ENCODE assay signal across 14 cellular contexts in the genomic region with DNA sequence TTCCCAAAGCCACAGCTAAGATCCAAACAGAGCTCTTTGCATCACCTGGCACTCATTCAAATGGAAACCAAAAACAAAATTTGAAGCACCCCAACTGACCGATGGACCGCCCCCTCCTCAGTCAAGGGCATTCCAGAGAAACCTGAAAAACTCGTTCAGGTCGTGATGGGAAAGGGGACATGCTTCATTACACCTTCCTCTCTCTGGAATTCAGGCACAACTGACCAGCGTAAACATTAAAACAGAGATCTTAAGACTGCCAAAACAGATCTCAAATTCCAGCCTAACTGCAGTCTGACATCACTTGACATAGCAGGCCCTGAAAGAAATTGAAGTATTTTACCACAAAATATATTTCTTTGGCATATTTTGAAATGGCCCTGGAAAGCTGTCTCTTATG. TPM values are rescaled to one million over a fixed set of nuclear protein-coding genes. Genes with fewer than 3 reads are reported as not detected.
A peak's percentile ranks its signal among the peaks of the same experiment; 100 is the strongest.
DNase-seq lines count a peak whose midpoint lies in the region; ATAC-seq and TF ChIP-seq lines count a peak whose summit lies in the region.
"Had no signal": no experiment of that assay in that cellular context is flagged by ENCODE, and none has a peak within 500 bp of the region (broad histone marks: within the 10 kb centered on the region; RNA-seq: fewer than 3 reads in every experiment).

No MANE protein-coding gene starts in this region.

- H3K9ac ChIP-seq in H9 (ENCODE audit: extremely low read depth, insufficient read length, low read length), result no peak overlapping the region
- H3K9ac ChIP-seq: GM23248 had no signal

- H3K9me2 ChIP-seq in PC-9 (ENCODE audit: insufficient read depth), result no peaks in the 10 kb centered on the region

- H3K36me3 ChIP-seq in PC-9 (ENCODE audit: low read depth), result no peaks in the 10 kb centered on the region
- H3K36me3 ChIP-seq: SJSA1 had no signal

- H3K23me2 ChIP-seq in H9 (ENCODE audit: insufficient read length, low read depth, low read length, poor library complexity, severe bottlenecking), result no peaks in the 10 kb centered on the region

- H3K4ac ChIP-seq in H9 (ENCODE audit: low read depth, low read length), result no peak overlapping the region

- H3K27ac ChIP-seq in H9 (ENCODE audit: insufficient read length, low read depth, low read length), result no peak overlapping the region
- H3K27ac ChIP-seq in PC-9, result peak overlapping the region; percentile 65
- H3K27ac ChIP-seq: GM23248, SJSA1 had no signal

- CTCF ChIA-PET in PC-9 (lab: Charles Lee), result interaction anchor here (1.0 kb wide), 1 partner anchor 10 kb away, joined by 3 read pairs; no protein-coding TSS in a partner anchor

- WGBS in H9 (ENCODE audit: extremely low coverage, insufficient read length, low lambda C conversion rate), result no CpG with 5 or more reads among the region's 5 CpGs

- H3K4me2 ChIP-seq in H9 (ENCODE audit: insufficient read depth, insufficient read length, low read length) (peak overlapping the region; percentile 23), PC-9 (peak overlapping the region; percentile 65)

- no peaks in the 10 kb centered on the region for H3K27me3 ChIP-seq in H9 (ENCODE audit: insufficient read depth, low read length)
- no peaks in the 10 kb centered on the region for H3K27me3 ChIP-seq in PC-9 (ENCODE audit: insufficient read depth, low read depth)
- H3K27me3 ChIP-seq: SJSA1 had no signal

- H3K4me1 Mint-ChIP-seq in H9, result peaks cover 46 to 60% of the 10 kb centered on the region in 2 experiments
- H3K4me1 Mint-ChIP-seq in stimulated activated memory B cell treated with anti-CD40 and anti-IgM and Interleukin-4, amounts not matched to agents 10 μg/mL and 1 μg/mL and 100 μg/mL, for 72 hours, result peaks cover 39% of the 10 kb centered on the region

- no peak overlapping the region for H4K8ac ChIP-seq in H9 (replicated peaks; ENCODE audit: insufficient read length, low read depth, low read length)

- no peak overlapping the region for H3K18ac ChIP-seq in H9 (ENCODE audit: insufficient read length, low read depth, low read length)

- POLR2A ChIA-PET in PC-9 (lab: Charles Lee; ENCODE audit: unreplicated experiment), result interaction anchor here (0.6 to 0.7 kb wide), 3 partner anchors 10 to 167 kb away, joined by 3 to 4 read pairs (median 4); no protein-coding TSS in a partner anchor

- H3K56ac ChIP-seq in H9 (ENCODE audit: insufficient read length, low read depth, low read length), result no peak overlapping the region

- peak overlapping the region; percentile 51 to 94 (median 79); a peak in 6 of 7 replicates for H3K27ac Mint-ChIP-seq in H9
- peak overlapping the region; percentile 83 for H3K27ac Mint-ChIP-seq in stimulated activated memory B cell treated with anti-CD40 and anti-IgM and Interleukin-4, amounts not matched to agents 10 μg/mL and 1 μg/mL and 100 μg/mL, for 72 hours
- H3K27ac Mint-ChIP-seq: activated naive CD8-positive, alpha-beta T cell treated with anti-CD3 and anti-CD28 coated beads, Interleukin-2, amount 10 ng/mL, durations not matched to agents 7 days and 5 days had no signal

- peaks cover 0 to 7% (median 5%) of the 10 kb centered on the region in 3 experiments; a peak in 6 of 7 replicates for H3K36me3 Mint-ChIP-seq in H9 (ENCODE audit: insufficient read depth in 1 of 3, low read depth in 3 of 3)
- peaks cover 21% of the 10 kb centered on the region for H3K36me3 Mint-ChIP-seq in stimulated activated memory B cell treated with anti-CD40 and anti-IgM and Interleukin-4, amounts not matched to agents 10 μg/mL and 1 μg/mL and 100 μg/mL, for 72 hours

- H3K79me1 ChIP-seq in H9 (ENCODE audit: insufficient read depth, low read depth, low read length, poor library complexity, severe bottlenecking), result no peaks in the 10 kb centered on the region

- no peaks in the 10 kb centered on the region for H3K9me3 Mint-ChIP-seq in H9
- peaks cover 4% of the 10 kb centered on the region for H3K9me3 Mint-ChIP-seq in stimulated activated memory B cell treated with anti-CD40 and anti-IgM and Interleukin-4, amounts not matched to agents 10 μg/mL and 1 μg/mL and 100 μg/mL, for 72 hours
- H3K9me3 Mint-ChIP-seq: activated naive CD8-positive, alpha-beta T cell treated with anti-CD3 and anti-CD28 coated beads, Interleukin-2, amount 10 ng/mL, durations not matched to agents 7 days and 5 days; CD4-positive, CD25-positive, alpha-beta regulatory T cell had no signal

- no peak for TF ChIP-seq CTCF in H9 (conservative IDR thresholded peaks at IDR 0.05)
- TF ChIP-seq CTCF in PC-9 (conservative IDR thresholded peaks at IDR 0.05), result no peak

- ATAC-seq in stimulated activated memory B cell treated with anti-CD40 and anti-IgM and Interleukin-4, amounts not matched to agents 10 μg/mL and 1 μg/mL and 100 μg/mL, for 72 hours, result no peak
- ATAC-seq in HG03457 (IDR thresholded peaks at IDR 0.05; ENCODE audit: unreplicated experiment), result no peak

- H3K23ac ChIP-seq in H9 (ENCODE audit: insufficient read length, low read depth, low read length), result no peak overlapping the region

- H2AFZ ChIP-seq in H9 (ENCODE audit: low read length) (no peak overlapping the region), PC-9 (no peak overlapping the region)
- H2AFZ ChIP-seq: GM23248 had no signal

- DNase-seq in H9, result no peak
- peak; percentile 66 to 88 for DNase-seq in PC-9
- DNase-seq in kidney tubule cell (ENCODE audit: low spot score), result peak; percentile 24
- no peak for DNase-seq in DMS153 (lab: John Stamatoyannopoulos, UW)
- no peak for DNase-seq in globus pallidus (ENCODE audit: low spot score)
- DNase-seq: activated naive CD8-positive, alpha-beta T cell treated with anti-CD3 and anti-CD28 coated beads, Interleukin-2, amount 10 ng/mL, durations not matched to agents 7 days and 5 days; CD4-positive, CD25-positive, alpha-beta regulatory T cell; GM23248; NCI-H1930; stimulated activated CD4-positive, alpha-beta T cell treated with anti-CD3 and anti-CD28 coated beads, Interleukin-4, amount 100 ng/mL, for 24 hours; stimulated activated naive B cell treated with anti-CD40 and anti-IgM and Interleukin-4, amounts not matched to agents 10 μg/mL and 1 μg/mL and 100 μg/mL, for 72 hours had no signal

- no TSS peak for BruUV-seq in PC-9 (replicated peaks; lab: Mats Ljungman, UMichigan)

- H3K79me2 ChIP-seq in H9 (ENCODE audit: insufficient read depth, low read length) (0 out of 2 replicates have a peak, but pooled peaks cover 2% of the 10 kb centered on the region), PC-9 (ENCODE audit: low read depth) (peaks cover 70% of the 10 kb centered on the region)

- H3K27me3 Mint-ChIP-seq in H9 (ENCODE audit: low read depth), result no peaks in the 10 kb centered on the region
- H3K27me3 Mint-ChIP-seq in stimulated activated memory B cell treated with anti-CD40 and anti-IgM and Interleukin-4, amounts not matched to agents 10 μg/mL and 1 μg/mL and 100 μg/mL, for 72 hours, result no peaks in the 10 kb centered on the region
- H3K27me3 Mint-ChIP-seq: activated naive CD8-positive, alpha-beta T cell treated with anti-CD3 and anti-CD28 coated beads, Interleukin-2, amount 10 ng/mL, durations not matched to agents 7 days and 5 days; CD4-positive, CD25-positive, alpha-beta regulatory T cell; stimulated activated naive B cell treated with anti-CD40 and anti-IgM and Interleukin-4, amounts not matched to agents 10 μg/mL and 1 μg/mL and 100 μg/mL, for 72 hours had no signal

- peaks cover 22% of the 10 kb centered on the region for H3F3A ChIP-seq in PC-9 (ENCODE audit: insufficient read depth, low read depth)

- H3K4me1 ChIP-seq in H9 (ENCODE audit: insufficient read depth, low read length) (peaks cover 10% of the 10 kb centered on the region; the same call in 1 of the 2 replicates), PC-9 (replicated peaks; ENCODE audit: insufficient read depth) (peaks cover 40% of the 10 kb centered on the region)

- H3K14ac ChIP-seq in H9 (ENCODE audit: insufficient read depth, low read length), result no peak overlapping the region

- no peak overlapping the region for H2BK15ac ChIP-seq in H9 (ENCODE audit: low read depth, low read length)

- no peak overlapping the region for H3T11ph ChIP-seq in H9 (ENCODE audit: low read length)

- intact Hi-C loops in PC-9 (cut with micrococcal nuclease; ENCODE audit: unreplicated experiment), result loop anchor here (10.0 kb wide), 1 partner anchor 534 kb away; a partner anchor contains a TSS

- H4K5ac ChIP-seq in H9 (ENCODE audit: insufficient read length, low read depth, low read length), result no peak overlapping the region

- no peak overlapping the region for H2BK120ac ChIP-seq in H9 (ENCODE audit: low read depth, low read length, poor library complexity, severe bottlenecking)

- H2BK20ac ChIP-seq in H9 (ENCODE audit: low read depth, low read length, poor library complexity, severe bottlenecking), result no peak overlapping the region

- H2AK5ac ChIP-seq in H9 (ENCODE audit: insufficient read length, low read length), result no peak overlapping the region

- no peaks in the 10 kb centered on the region for H3K9me3 ChIP-seq in H9 (ENCODE audit: control insufficient read depth, low read depth, low read length)
- H3K9me3 ChIP-seq in PC-9 (ENCODE audit: insufficient read depth, low read depth), result no peaks in the 10 kb centered on the region
- H3K9me3 ChIP-seq: SJSA1 had no signal

- no peak overlapping the region for H2BK12ac ChIP-seq in H9 (ENCODE audit: insufficient read length, low read depth, low read length)

- no peak overlapping the region for H2BK5ac ChIP-seq in H9 (ENCODE audit: insufficient read length, low read length)

- no peak overlapping the region; the same call in 1 of the 2 replicates for H3K4me3 ChIP-seq in PC-9
- H3K4me3 ChIP-seq: GM23248, SJSA1 had no signal

- no peaks in the 10 kb centered on the region for H4K20me1 ChIP-seq in H9 (ENCODE audit: control insufficient read depth, insufficient read depth, insufficient read length)
- no peaks in the 10 kb centered on the region for H4K20me1 ChIP-seq in PC-9 (ENCODE audit: insufficient read depth)

- no peak overlapping the region for H4K91ac ChIP-seq in H9 (ENCODE audit: insufficient read length, low read depth, low read length)

- H3K4me3 Mint-ChIP-seq in H9, result peak overlapping the region in 1 of 2 experiments; percentile 10; a peak in 1 of 5 replicates
- H3K4me3 Mint-ChIP-seq in stimulated activated memory B cell treated with anti-CD40 and anti-IgM and Interleukin-4, amounts not matched to agents 10 μg/mL and 1 μg/mL and 100 μg/mL, for 72 hours, result no peak overlapping the region
- H3K4me3 Mint-ChIP-seq: activated naive CD8-positive, alpha-beta T cell treated with anti-CD3 and anti-CD28 coated beads, Interleukin-2, amount 10 ng/mL, durations not matched to agents 7 days and 5 days; CD4-positive, CD25-positive, alpha-beta regulatory T cell had no signal

RNA-seq across cellular contexts. Expression of a gene that starts 28.5 kb away (rescaled TPM):
- total RNA-seq in H9 (2021) (not detected in 2 replicates), PC-9 (2021) (0.55 and 2.1 TPM in 2 replicates)
- total RNA-seq: GM23248, SJSA1 had no signal

Comparison
In these comparisons a context has a peak if more than half of its experiments do, and no peak if none do; other contexts are left out.
1. DNase-seq: peak in PC-9 (2 of 2) and kidney tubule cell (single experiment); none in H9 (single experiment), DMS153 (single experiment) and globus pallidus (single experiment).